19 cellular contexts compared by ENCODE assay signal in genomic region chr1:151834239-151834638, GRCh38. TPM values are rescaled to one million over a fixed set of nuclear protein-coding genes. Genes with fewer than 3 reads are reported as not detected.
DNase-seq lines count a peak whose midpoint lies in the region; ATAC-seq, FAIRE-seq and TF ChIP-seq lines count a peak whose summit lies in the region.
"Had no signal": no experiment of that assay in that cellular context is flagged by ENCODE, and none has a peak within 500 bp of the region (broad histone marks: within the 10 kb centered on the region; RNA-seq: fewer than 3 reads in every experiment).

No MANE protein-coding gene starts in this region.

- no peaks in the 10 kb centered on the region for H3K9me3 Mint-ChIP-seq in T-helper 2 cell treated with Interferon-gamma antibody and Interleukin-4, amounts not matched to agents 5 μg/mL and 100 μg/mL, for 36 hours

- intact Hi-C loops in body of pancreas (cut with DNase I) = no loop called here

- H3K36me3 Mint-ChIP-seq in T-helper 2 cell treated with Interferon-gamma antibody and Interleukin-4, amounts not matched to agents 5 μg/mL and 100 μg/mL, for 36 hours (ENCODE audit: low read depth) = no peaks in the 10 kb centered on the region

- FAIRE-seq in small intestine (lab: Jason Lieb, UNC) (no peak), RCC 7860 (lab: Jason Lieb, UNC) (no peak)
- FAIRE-seq: GM12891 had no signal

- no peak overlapping the region for H3K4me2 ChIP-seq in MM.1S (ENCODE audit: low read depth, low read length)

- no peak for TF ChIP-seq POLR2A in body of pancreas (IDR thresholded peaks at IDR 0.05)

- no peak for ATAC-seq in body of pancreas
- ATAC-seq: HCT116 had no signal

- H3K27ac ChIP-seq in MM.1S (ENCODE audit: low read length) (no peak overlapping the region), body of pancreas (peak overlapping the region; percentile 55 to 98 (median 92)), small intestine (ENCODE audit: low read depth in 1 of 2, low read length in 1 of 2) (no peak overlapping the region)

- H3K79me2 ChIP-seq in MM.1S (ENCODE audit: low read length) = no peaks in the 10 kb centered on the region

- no peak overlapping the region for H3K4me3 ChIP-seq in MM.1S (ENCODE audit: low read length)
- H3K4me3 ChIP-seq in body of pancreas = no peak overlapping the region
- H3K4me3 ChIP-seq in small intestine (ENCODE audit: low read depth in 1 of 2, low read length in 2 of 2) = no peak overlapping the region

- peaks cover 15% of the 10 kb centered on the region for H3F3A ChIP-seq in MM.1S (ENCODE audit: insufficient read depth, low read length)

- H3K4me1 Mint-ChIP-seq in T-helper 2 cell treated with Interferon-gamma antibody and Interleukin-4, amounts not matched to agents 5 μg/mL and 100 μg/mL, for 36 hours (ENCODE audit: low read depth) = peaks cover 56% of the 10 kb centered on the region

- WGBS in body of pancreas, 2 donors = 46% methylated on average over 3 of the region's 3 CpGs; no CpG with 5 or more reads in 1 of the 2 donors
- 30 to 54% (median 31%) methylated on average over 3 of the region's 3 CpGs for WGBS in small intestine, 3 donors

- peak overlapping the region; percentile 19 for H3K4me3 Mint-ChIP-seq in T-helper 2 cell treated with Interferon-gamma antibody and Interleukin-4, amounts not matched to agents 5 μg/mL and 100 μg/mL, for 36 hours

- H2AFZ ChIP-seq in MM.1S (ENCODE audit: low read length) = 0 out of 2 replicates have a peak overlapping the region, but pooled peaks have one; percentile 12

- H3K27ac Mint-ChIP-seq in T-helper 2 cell treated with Interferon-gamma antibody and Interleukin-4, amounts not matched to agents 5 μg/mL and 100 μg/mL, for 36 hours = peak overlapping the region; percentile 50

- H4K20me1 ChIP-seq in MM.1S (ENCODE audit: insufficient read depth, low read length) = no peaks in the 10 kb centered on the region

- peak; percentile 27 for DNase-seq in T-helper 2 cell treated with Interferon-gamma antibody and Interleukin-4, amounts not matched to agents 5 μg/mL and 100 μg/mL, for 36 hours (ENCODE audit: low spot score)
- DNase-seq in T-helper 2 cell (no peak), MM.1S (no peak), body of pancreas (no peak), small intestine (peak; percentile 41), RCC 7860 (ENCODE audit: low spot score) (no peak), kidney tubule cell (ENCODE audit: low spot score) (no peak)
- DNase-seq in activated CD8-positive, alpha-beta memory T cell treated with anti-CD3 and anti-CD28 coated beads, Interleukin-2, amount 50 U/mL, for 48 hours = no peak
- DNase-seq: Calu3, NCI-H1092 treated with DMSO at 0.1 percent for 48 hours, NCI-H1694, NCI-H2107, NCI-H226, NCI-H526 treated with DMSO at 0.1 percent for 48 hours had no signal

- no peaks in the 10 kb centered on the region for H3K36me3 ChIP-seq in MM.1S (replicated peaks; ENCODE audit: insufficient read depth, low read length)
- no peaks in the 10 kb centered on the region for H3K36me3 ChIP-seq in body of pancreas (replicated peaks in 1 of 2; ENCODE audit: insufficient read depth in 1 of 2, low read depth in 2 of 2)
- no peaks in the 10 kb centered on the region for H3K36me3 ChIP-seq in small intestine (ENCODE audit: control insufficient read depth in 2 of 2, insufficient read depth in 2 of 2, low read length in 2 of 2)

- H3K9ac ChIP-seq in MM.1S (ENCODE audit: low read length) = no peak overlapping the region

- H3K9me2 ChIP-seq in MM.1S (replicated peaks; ENCODE audit: insufficient read depth, low read length) = no peaks in the 10 kb centered on the region

- peaks cover 55% of the 10 kb centered on the region for H3K4me1 ChIP-seq in MM.1S (ENCODE audit: low read length)
- H3K4me1 ChIP-seq in body of pancreas = peaks cover 85% of the 10 kb centered on the region
- H3K4me1 ChIP-seq in small intestine (ENCODE audit: control insufficient read depth in 2 of 2, insufficient read depth in 1 of 2, low read depth in 1 of 2, low read length in 1 of 2) = peaks cover 6 to 8% of the 10 kb centered on the region in 2 donors

- peaks cover 3% of the 10 kb centered on the region for H3K27me3 Mint-ChIP-seq in T-helper 2 cell treated with Interferon-gamma antibody and Interleukin-4, amounts not matched to agents 5 μg/mL and 100 μg/mL, for 36 hours (ENCODE audit: low read depth)

- no peaks in the 10 kb centered on the region for H3K27me3 ChIP-seq in MM.1S (replicated peaks; ENCODE audit: insufficient read depth, low read length)
- no peaks in the 10 kb centered on the region for H3K27me3 ChIP-seq in body of pancreas
- H3K27me3 ChIP-seq in small intestine (ENCODE audit: control insufficient read depth in 2 of 2, insufficient read depth in 2 of 2, low read length in 2 of 2) = peaks cover 0 to 2% of the 10 kb centered on the region in 2 donors

- TF ChIP-seq CTCF in MM.1S (IDR thresholded peaks at IDR 0.05; ENCODE audit: low read length) (no peak), body of pancreas (IDR thresholded peaks at IDR 0.05) (no peak)

- H3K9me3 ChIP-seq in MM.1S (replicated peaks; ENCODE audit: insufficient read depth, low read length) = no peaks in the 10 kb centered on the region
- H3K9me3 ChIP-seq in body of pancreas = no peaks in the 10 kb centered on the region
- H3K9me3 ChIP-seq in small intestine (ENCODE audit: control insufficient read depth, low read depth) = no peaks in the 10 kb centered on the region

RNA-seq across cellular contexts. Expression of gene RORC, which starts 2.6 kb away (rescaled TPM):
- total RNA-seq in body of pancreas = 10 to 100 TPM; 32.3 to 51.4 TPM
- polyA plus RNA-seq in small intestine = 10 to 100 TPM in 2 of 3 donors, 1 to 10 TPM in 1; 5.4 to 15.2 (median 10.8) TPM
- total RNA-seq: G401, HT1080 had no signal

RNA-seq across cellular contexts. Expression of gene C2CD4D, which starts 5.4 kb away (rescaled TPM):
- total RNA-seq in body of pancreas = 1 to 10 TPM in 1 of 2 donors, under 1 TPM in 1; 0.26 to 2.6 TPM
- under 1 TPM in 1 of 3 donors, not detected in 2; 0.46 TPM for polyA plus RNA-seq in small intestine
- total RNA-seq: A172, G401, HT1080 had no signal

RNA-seq across cellular contexts. Expression of gene THEM5, which starts 19.3 kb away (rescaled TPM):
- total RNA-seq in body of pancreas = not detected
- polyA plus RNA-seq in small intestine = not detected
- total RNA-seq: A172, Calu3, G401, HT1080 had no signal

RNA-seq across cellular contexts. Expression of gene LINGO4, which starts 29.0 kb away (rescaled TPM):
- 1 to 10 TPM in 1 of 2 donors, under 1 TPM in 1; 0.66 to 1.6 TPM for total RNA-seq in body of pancreas
- under 1 TPM in 1 of 3 donors, not detected in 2; 0.15 TPM for polyA plus RNA-seq in small intestine
- total RNA-seq: A172, Calu3, G401, HT1080 had no signal

RNA-seq across cellular contexts. Expression of gene TDRKH, which starts 43.9 kb away (rescaled TPM):
- 1 to 10 TPM; 2.6 to 4.0 TPM for total RNA-seq in body of pancreas
- 1 to 10 TPM in 2 of 3 donors, under 1 TPM in 1; 0.22 to 4.2 (median 1.1) TPM for polyA plus RNA-seq in small intestine

Comparison
In these comparisons a context has a peak if more than half of its experiments do, and no peak if none do; other contexts are left out.
1. DNase-seq: peak in T-helper 2 cell treated with Interferon-gamma antibody and Interleukin-4, amounts not matched to agents 5 μg/mL and 100 μg/mL, for 36 hours (single experiment) and small intestine (single experiment); none in T-helper 2 cell (0 of 5), MM.1S (single experiment), body of pancreas (0 of 4), RCC 7860 (single experiment), activated CD8-positive, alpha-beta memory T cell treated with anti-CD3 and anti-CD28 coated beads, Interleukin-2, amount 50 U/mL, for 48 hours (single experiment) and kidney tubule cell (single experiment).
2. H3K27ac ChIP-seq: peak in body of pancreas (4 of 4); none in MM.1S (single experiment) and small intestine (0 of 2).